Comparison of ENCODE assay signal across 23 cellular contexts in the genomic region with DNA sequence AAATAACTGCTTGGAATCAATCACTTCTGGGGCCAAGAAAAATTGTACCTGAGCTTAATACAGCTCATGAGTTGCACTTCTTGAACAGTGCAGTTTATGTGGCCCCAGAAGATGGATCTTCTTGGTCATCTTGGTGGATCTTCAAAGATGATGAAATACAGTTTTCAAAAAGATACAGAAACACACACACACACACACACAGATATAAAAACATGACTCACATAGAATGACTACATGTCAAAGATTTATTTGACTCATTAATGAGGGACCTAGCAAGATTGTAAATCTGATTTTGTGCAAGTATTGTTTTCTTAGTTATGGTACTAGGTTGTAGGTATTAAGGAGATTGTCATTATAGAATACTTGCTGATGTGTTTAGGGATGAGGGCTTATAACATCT. TPM values are rescaled to one million over a fixed set of nuclear protein-coding genes. Genes with fewer than 3 reads are reported as not detected.
DNase-seq lines count a peak whose midpoint lies in the region; ATAC-seq lines count a peak whose summit lies in the region.
"Had no signal": no experiment of that assay in that cellular context is flagged by ENCODE, and none has a peak within 500 bp of the region (broad histone marks: within the 10 kb centered on the region; RNA-seq: fewer than 3 reads in every experiment).

No MANE protein-coding gene starts in this region.

- H3K36me3 Mint-ChIP-seq in activated naive CD8-positive, alpha-beta T cell, result peaks cover 11% of the 10 kb centered on the region
- H3K36me3 Mint-ChIP-seq in activated naive CD8-positive, alpha-beta T cell treated with anti-CD3 and anti-CD28 coated beads, Interleukin-2, amount 50 U/mL, for 24 hours (ENCODE audit: low read depth), result peaks cover 46% of the 10 kb centered on the region
- peaks cover 33% of the 10 kb centered on the region for H3K36me3 Mint-ChIP-seq in central memory CD8-positive, alpha-beta T cell (ENCODE audit: insufficient read depth)

- no peaks in the 10 kb centered on the region for H3K27me3 Mint-ChIP-seq in activated naive CD8-positive, alpha-beta T cell
- no peaks in the 10 kb centered on the region for H3K27me3 Mint-ChIP-seq in activated naive CD8-positive, alpha-beta T cell treated with anti-CD3 and anti-CD28 coated beads, Interleukin-2, amount 50 U/mL, for 24 hours
- H3K27me3 Mint-ChIP-seq in central memory CD8-positive, alpha-beta T cell, result no peaks in the 10 kb centered on the region
- H3K27me3 Mint-ChIP-seq: activated CD8-positive, alpha-beta memory T cell treated with anti-CD3 and anti-CD28 coated beads, Interleukin-2, amount 10 ng/mL, durations not matched to agents 7 days and 5 days; stimulated activated naive CD8-positive, alpha-beta T cell treated with anti-CD3 and anti-CD28 coated beads, Interleukin-15, Interleukin-2, amounts not matched to agents 100 ng/mL and 50 ng/mL, for 24 hours had no signal

- H3K4me1 Mint-ChIP-seq in activated naive CD8-positive, alpha-beta T cell (ENCODE audit: low read depth), result peaks cover 33% of the 10 kb centered on the region
- H3K4me1 Mint-ChIP-seq in activated naive CD8-positive, alpha-beta T cell treated with anti-CD3 and anti-CD28 coated beads, Interleukin-2, amount 50 U/mL, for 24 hours, result peaks cover 23% of the 10 kb centered on the region
- peaks cover 34% of the 10 kb centered on the region for H3K4me1 Mint-ChIP-seq in central memory CD8-positive, alpha-beta T cell

- H3K9me3 Mint-ChIP-seq in activated naive CD8-positive, alpha-beta T cell (ENCODE audit: low read depth), result no peaks in the 10 kb centered on the region
- peaks cover 2% of the 10 kb centered on the region for H3K9me3 Mint-ChIP-seq in activated naive CD8-positive, alpha-beta T cell treated with anti-CD3 and anti-CD28 coated beads, Interleukin-2, amount 50 U/mL, for 24 hours
- no peaks in the 10 kb centered on the region for H3K9me3 Mint-ChIP-seq in central memory CD8-positive, alpha-beta T cell
- H3K9me3 Mint-ChIP-seq: activated naive CD4-positive, alpha-beta T cell treated with anti-CD3 and anti-CD28 coated beads for 36 hours; stimulated activated naive CD8-positive, alpha-beta T cell treated with anti-CD3 and anti-CD28 coated beads, Interleukin-15, Interleukin-2, amounts not matched to agents 100 ng/mL and 50 ng/mL, for 24 hours; WTC11 had no signal

- ATAC-seq in activated naive CD8-positive, alpha-beta T cell treated with anti-CD3 and anti-CD28 coated beads, Interleukin-2, amount 50 U/mL, for 24 hours, result no peak
- no peak for ATAC-seq in central memory CD8-positive, alpha-beta T cell (replicated peaks; ENCODE audit: extremely low read depth, poor library complexity, severe bottlenecking)
- ATAC-seq in HG03432 (IDR thresholded peaks at IDR 0.05; ENCODE audit: unreplicated experiment), result no peak
- ATAC-seq: activated CD8-positive, alpha-beta memory T cell treated with anti-CD3 and anti-CD28 coated beads, Interleukin-2, amount 10 ng/mL, durations not matched to agents 7 days and 5 days; heart right ventricle; lower lobe of right lung; right lobe of liver; upper lobe of right lung; WTC11 had no signal

- H3K27ac Mint-ChIP-seq in activated naive CD8-positive, alpha-beta T cell, result peak overlapping the region; percentile 56
- H3K27ac Mint-ChIP-seq in activated naive CD8-positive, alpha-beta T cell treated with anti-CD3 and anti-CD28 coated beads, Interleukin-2, amount 50 U/mL, for 24 hours, result no peak overlapping the region
- H3K27ac Mint-ChIP-seq in central memory CD8-positive, alpha-beta T cell (ENCODE audit: low read depth), result peak overlapping the region; percentile 35
- H3K27ac Mint-ChIP-seq: activated CD8-positive, alpha-beta memory T cell treated with anti-CD3 and anti-CD28 coated beads, Interleukin-2, amount 10 ng/mL, durations not matched to agents 7 days and 5 days; activated naive CD4-positive, alpha-beta T cell treated with anti-CD3 and anti-CD28 coated beads for 36 hours; stimulated activated naive CD8-positive, alpha-beta T cell treated with anti-CD3 and anti-CD28 coated beads, Interleukin-15, Interleukin-2, amounts not matched to agents 100 ng/mL and 50 ng/mL, for 24 hours; WTC11 had no signal

- no peak overlapping the region for H3K4me3 Mint-ChIP-seq in activated naive CD8-positive, alpha-beta T cell
- H3K4me3 Mint-ChIP-seq in activated naive CD8-positive, alpha-beta T cell treated with anti-CD3 and anti-CD28 coated beads, Interleukin-2, amount 50 U/mL, for 24 hours, result no peak overlapping the region
- H3K4me3 Mint-ChIP-seq in central memory CD8-positive, alpha-beta T cell, result no peak overlapping the region
- H3K4me3 Mint-ChIP-seq: activated CD8-positive, alpha-beta memory T cell treated with anti-CD3 and anti-CD28 coated beads, Interleukin-2, amount 10 ng/mL, durations not matched to agents 7 days and 5 days; activated naive CD4-positive, alpha-beta T cell treated with anti-CD3 and anti-CD28 coated beads for 36 hours; stimulated activated naive CD8-positive, alpha-beta T cell treated with anti-CD3 and anti-CD28 coated beads, Interleukin-15, Interleukin-2, amounts not matched to agents 100 ng/mL and 50 ng/mL, for 24 hours; WTC11 had no signal

- no peak for DNase-seq in activated naive CD8-positive, alpha-beta T cell treated with anti-CD3 and anti-CD28 coated beads, Interleukin-2, amount 50 U/mL, for 24 hours
- DNase-seq in LHCN-M2 (ENCODE audit: low read depth), result peak; percentile 63
- no peak for DNase-seq in central memory CD8-positive, alpha-beta T cell (ENCODE audit: low spot score in 2 of 2)
- no peak for DNase-seq in GOT3 (lab: John Stamatoyannopoulos, UW)
- DNase-seq in Ammon's horn (ENCODE audit: low spot score), result no peak
- no peak for DNase-seq in activated gamma-delta T cell (lab: John Stamatoyannopoulos, UW)
- DNase-seq: activated CD8-positive, alpha-beta memory T cell treated with anti-CD3 and anti-CD28 coated beads, Interleukin-2, amount 10 ng/mL, durations not matched to agents 7 days and 5 days; activated naive CD4-positive, alpha-beta T cell treated with anti-CD3 and anti-CD28 coated beads for 36 hours; esophagus squamous epithelium; H7; heart right ventricle; KG1; lower lobe of right lung; NCI-H1105; NCI-H748 treated with DMSO at 0.1 percent for 48 hours; PC-9; right lobe of liver; T-helper 2 cell; upper lobe of right lung had no signal

RNA-seq across cellular contexts. Expression of gene PDCD6IP, which starts 32.6 kb away (rescaled TPM):
- 144 and 202 TPM in 2 replicates for total RNA-seq in LHCN-M2 (2014; rRNA removed)
- polyA plus RNA-seq in LHCN-M2 (2012), result 82.8 TPM
